ENCODE assay signal across 13 cellular contexts in the genomic region with DNA sequence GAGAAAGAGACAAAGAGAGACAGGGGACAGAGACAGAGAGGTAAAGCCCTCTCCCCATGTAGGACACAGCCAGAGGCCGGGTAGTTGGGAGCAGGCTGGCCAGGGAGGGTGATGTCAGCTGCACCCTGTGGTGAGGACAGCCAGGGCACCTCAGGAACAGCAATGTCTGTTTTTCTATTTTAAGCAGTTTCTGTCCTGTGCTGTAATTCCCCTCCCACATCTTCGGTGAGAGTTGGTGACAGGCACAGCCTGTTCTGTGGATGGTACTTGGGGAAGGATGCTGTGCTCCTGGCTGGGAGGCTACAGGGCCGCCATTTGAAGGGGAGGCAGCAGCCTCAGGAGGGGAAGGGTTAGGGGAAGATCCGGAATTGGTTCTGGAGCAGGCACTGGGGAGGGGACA.
DNase-seq lines count a peak whose midpoint lies in the region; ATAC-seq and TF ChIP-seq lines count a peak whose summit lies in the region.
"Had no signal": no experiment of that assay in that cellular context is flagged by ENCODE, and none has a peak within 500 bp of the region (broad histone marks: within the 10 kb centered on the region; RNA-seq: fewer than 3 reads in every experiment).

No MANE protein-coding gene starts in this region.

- no TSS peak for BruUV-seq in Caco-2 (replicated peaks; lab: Mats Ljungman, UMichigan)

- peaks cover 13% of the 10 kb centered on the region for H3K4me1 Mint-ChIP-seq in T-helper 17 cell
- H3K4me1 Mint-ChIP-seq in WTC11: peaks cover 26% of the 10 kb centered on the region
- H3K4me1 Mint-ChIP-seq in Caco-2 (ENCODE audit: low read depth, unreplicated experiment): no peaks in the 10 kb centered on the region

- no peaks in the 10 kb centered on the region for H3K36me3 ChIP-seq in Caco-2 (ENCODE audit: control insufficient read depth, insufficient read depth, low read length)

- no peak overlapping the region for H3K4me3 ChIP-seq in Caco-2 (ENCODE audit: low read depth, low read length)

- H3K9me3 Mint-ChIP-seq in WTC11 (peaks cover 12% of the 10 kb centered on the region), Caco-2 (ENCODE audit: unreplicated experiment) (peaks cover 13% of the 10 kb centered on the region)

- intact Hi-C loops in left ventricle myocardium superior (cut with micrococcal nuclease): no loop called here
- intact Hi-C loops in Caco-2 (cut with micrococcal nuclease; ENCODE audit: unreplicated experiment): no loop called here

- no peaks in the 10 kb centered on the region for H3K4me1 ChIP-seq in Caco-2

- POLR2A ChIA-PET in WTC11 (lab: Charles Lee) (interaction anchor here (0.6 kb wide), 1 partner anchor 10 kb away, joined by 4 read pairs; no protein-coding TSS in a partner anchor), Caco-2 (lab: Charles Lee) (no interaction called here)

- peaks cover 35% of the 10 kb centered on the region for H3K27me3 Mint-ChIP-seq in T-helper 17 cell
- H3K27me3 Mint-ChIP-seq in WTC11 (ENCODE audit: low read depth): no peaks in the 10 kb centered on the region
- peaks cover 23% of the 10 kb centered on the region for H3K27me3 Mint-ChIP-seq in Caco-2 (ENCODE audit: insufficient read depth, unreplicated experiment)
- H3K27me3 Mint-ChIP-seq: activated naive CD8-positive, alpha-beta T cell treated with anti-CD3 and anti-CD28 coated beads, Interleukin-2, amount 10 ng/mL, durations not matched to agents 7 days and 5 days had no signal

- H3K27ac Mint-ChIP-seq in T-helper 17 cell: peak overlapping the region; percentile 53
- no peak overlapping the region for H3K27ac Mint-ChIP-seq in WTC11
- no peak overlapping the region for H3K27ac Mint-ChIP-seq in Caco-2 (ENCODE audit: unreplicated experiment)
- H3K27ac Mint-ChIP-seq: activated naive CD8-positive, alpha-beta T cell treated with anti-CD3 and anti-CD28 coated beads, Interleukin-2, amount 10 ng/mL, durations not matched to agents 7 days and 5 days; T-helper 1 cell treated with Interleukin-12 subunit alpha and Interleukin-12 subunit beta and Interleukin-4 antibody, amounts not matched to agents 30 μg/mL and 1 μg/mL, for 36 hours had no signal

- peak; percentile 57 for DNase-seq in SKM-1 treated with dmso at 0.1 percent for 144 hours (lab: John Stamatoyannopoulos, UW; ENCODE audit: unreplicated experiment)
- no peak for DNase-seq in SKM-1 (lab: John Stamatoyannopoulos, UW; ENCODE audit: unreplicated experiment)
- DNase-seq in T-helper 17 cell: no peak
- DNase-seq in left ventricle myocardium superior: peak; percentile 76
- peak; percentile 41 for DNase-seq in superior temporal gyrus (ENCODE audit: extremely low spot score)
- no peak for DNase-seq in WTC11 (ENCODE audit: low spot score)
- DNase-seq in Caco-2: no peak
- DNase-seq: activated naive CD8-positive, alpha-beta T cell treated with anti-CD3 and anti-CD28 coated beads, Interleukin-2, amount 10 ng/mL, durations not matched to agents 7 days and 5 days; cerebellar nuclear complex; NCI-H1092; NCI-H226 had no signal

- CTCF ChIA-PET in WTC11 (lab: Charles Lee): no interaction called here
- CTCF ChIA-PET in Caco-2 (lab: Charles Lee): no interaction called here

- ATAC-seq in T-helper 17 cell (no peak), left ventricle myocardium superior (peak; percentile 90), WTC11 (no peak), HG03521 (IDR thresholded peaks at IDR 0.05; ENCODE audit: unreplicated experiment) (no peak)

- no peaks in the 10 kb centered on the region; the same call in 1 of the 2 replicates for H3K27me3 ChIP-seq in Caco-2 (replicated peaks; ENCODE audit: control insufficient read depth, insufficient read depth, low read length)

- H3K9me3 ChIP-seq in T-helper 17 cell (ENCODE audit: control insufficient read depth, low read length, poor library complexity, severe bottlenecking) (no peaks in the 10 kb centered on the region), Caco-2 (peaks cover 9% of the 10 kb centered on the region)

- TF ChIP-seq CTCF in WTC11 (IDR thresholded peaks at IDR 0.05): no peak
- no peak for TF ChIP-seq CTCF in Caco-2 (IDR thresholded peaks at IDR 0.05; ENCODE audit: insufficient read depth in 1 of 2, low read depth in 1 of 2, low read length in 1 of 2, severe bottlenecking in 1 of 2, unreplicated experiment in 1 of 2)

- peak overlapping the region; percentile 9 for H3K4me3 Mint-ChIP-seq in T-helper 17 cell
- no peak overlapping the region for H3K4me3 Mint-ChIP-seq in WTC11
- H3K4me3 Mint-ChIP-seq in Caco-2 (ENCODE audit: unreplicated experiment): no peak overlapping the region
- H3K4me3 Mint-ChIP-seq: activated naive CD8-positive, alpha-beta T cell treated with anti-CD3 and anti-CD28 coated beads, Interleukin-2, amount 10 ng/mL, durations not matched to agents 7 days and 5 days; T-helper 1 cell treated with Interleukin-12 subunit alpha and Interleukin-12 subunit beta and Interleukin-4 antibody, amounts not matched to agents 30 μg/mL and 1 μg/mL, for 36 hours had no signal

- H3K36me3 Mint-ChIP-seq in T-helper 17 cell (ENCODE audit: low read depth) (peaks cover 10% of the 10 kb centered on the region), WTC11 (peaks cover 11% of the 10 kb centered on the region), Caco-2 (ENCODE audit: insufficient read depth, unreplicated experiment) (no peaks in the 10 kb centered on the region)

TF ChIP-seq in WTC11, 78 proteins besides CTCF, POLR2A, EP300 and RAD21 (continues in another document):
- TF ChIP-seq ZNF512 (CRISPR knock-in tag; IDR thresholded peaks at IDR 0.05; ENCODE audit: borderline replicate concordance): no peak
- no peak for TF ChIP-seq NR3C1 (CRISPR knock-in tag; conservative IDR thresholded peaks at IDR 0.05; ENCODE audit: low read depth)
- TF ChIP-seq NFYB (CRISPR knock-in tag; conservative IDR thresholded peaks at IDR 0.05; ENCODE audit: low read depth): no peak
- no peak for TF ChIP-seq ARID4B (CRISPR knock-in tag; IDR thresholded peaks at IDR 0.05; ENCODE audit: borderline replicate concordance)
- TF ChIP-seq, protein P1, sequence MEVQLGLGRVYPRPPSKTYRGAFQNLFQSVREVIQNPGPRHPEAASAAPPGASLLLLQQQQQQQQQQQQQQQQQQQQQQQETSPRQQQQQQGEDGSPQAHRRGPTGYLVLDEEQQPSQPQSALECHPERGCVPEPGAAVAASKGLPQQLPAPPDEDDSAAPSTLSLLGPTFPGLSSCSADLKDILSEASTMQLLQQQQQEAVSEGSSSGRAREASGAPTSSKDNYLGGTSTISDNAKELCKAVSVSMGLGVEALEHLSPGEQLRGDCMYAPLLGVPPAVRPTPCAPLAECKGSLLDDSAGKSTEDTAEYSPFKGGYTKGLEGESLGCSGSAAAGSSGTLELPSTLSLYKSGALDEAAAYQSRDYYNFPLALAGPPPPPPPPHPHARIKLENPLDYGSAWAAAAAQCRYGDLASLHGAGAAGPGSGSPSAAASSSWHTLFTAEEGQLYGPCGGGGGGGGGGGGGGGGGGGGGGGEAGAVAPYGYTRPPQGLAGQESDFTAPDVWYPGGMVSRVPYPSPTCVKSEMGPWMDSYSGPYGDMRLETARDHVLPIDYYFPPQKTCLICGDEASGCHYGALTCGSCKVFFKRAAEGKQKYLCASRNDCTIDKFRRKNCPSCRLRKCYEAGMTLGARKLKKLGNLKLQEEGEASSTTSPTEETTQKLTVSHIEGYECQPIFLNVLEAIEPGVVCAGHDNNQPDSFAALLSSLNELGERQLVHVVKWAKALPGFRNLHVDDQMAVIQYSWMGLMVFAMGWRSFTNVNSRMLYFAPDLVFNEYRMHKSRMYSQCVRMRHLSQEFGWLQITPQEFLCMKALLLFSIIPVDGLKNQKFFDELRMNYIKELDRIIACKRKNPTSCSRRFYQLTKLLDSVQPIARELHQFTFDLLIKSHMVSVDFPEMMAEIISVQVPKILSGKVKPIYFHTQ (CRISPR knock-in tag; IDR thresholded peaks at IDR 0.05): no peak
- no peak for TF ChIP-seq CREB1 (CRISPR knock-in tag; IDR thresholded peaks at IDR 0.05)
- no peak for TF ChIP-seq NR1H2 (CRISPR knock-in tag; IDR thresholded peaks at IDR 0.05)

Comparison
In these comparisons a context has a peak if more than half of its experiments do, and no peak if none do; other contexts are left out.
1. DNase-seq: peak in SKM-1 treated with dmso at 0.1 percent for 144 hours (single experiment), left ventricle myocardium superior (single experiment) and superior temporal gyrus (single experiment); none in SKM-1 (single experiment), T-helper 17 cell (0 of 3), WTC11 (single experiment) and Caco-2 (0 of 2).